ENCODE assay signal across 8 cellular contexts in the genomic region with DNA sequence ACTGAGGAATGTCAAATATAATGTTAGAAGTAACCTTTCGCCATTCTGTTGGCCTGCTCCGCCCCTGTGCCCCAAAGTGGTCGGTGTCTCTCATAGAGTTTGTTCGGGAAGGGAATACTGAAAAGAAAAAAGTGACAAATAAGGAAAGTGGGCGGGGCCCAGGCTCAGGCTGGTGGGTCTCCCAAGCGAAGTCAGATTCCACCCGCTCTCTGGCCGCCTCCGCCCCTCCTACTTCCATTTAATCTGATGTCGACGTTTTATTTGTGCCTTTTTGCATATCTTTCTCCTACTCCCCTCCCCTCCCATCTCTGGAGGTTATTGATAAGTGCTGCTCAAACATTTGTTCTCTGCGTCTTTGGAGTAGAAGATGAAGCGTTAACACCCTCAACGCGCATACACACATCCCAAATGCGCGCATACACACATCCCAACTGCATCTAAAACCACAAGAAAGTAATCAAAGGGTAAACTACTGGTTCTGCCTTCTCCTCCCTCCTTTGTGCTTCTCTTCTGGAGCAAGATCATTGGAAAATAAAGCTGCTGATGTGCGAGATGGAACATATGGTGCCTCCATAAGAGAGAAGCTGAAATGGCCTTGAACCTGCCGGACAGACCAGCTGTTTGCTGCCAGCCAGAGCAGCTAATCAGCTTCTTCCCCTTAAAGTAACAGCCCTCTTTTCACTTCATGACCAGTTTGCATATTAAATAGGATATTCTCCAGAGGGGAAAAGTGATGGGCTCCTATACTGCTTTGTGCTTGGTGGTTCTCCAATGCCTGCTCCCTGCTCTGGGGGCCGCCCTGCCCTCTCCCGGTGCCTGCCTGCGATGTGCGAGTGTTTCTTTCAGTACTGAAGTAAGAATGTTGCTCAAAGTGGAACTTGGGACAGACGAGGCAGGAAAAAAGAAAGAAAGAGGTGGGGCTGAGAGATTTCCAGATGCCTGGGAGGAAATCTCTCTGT. TPM values are rescaled to one million over a fixed set of nuclear protein-coding genes. Genes with fewer than 3 reads are reported as not detected.
A peak's percentile ranks its signal among the peaks of the same experiment; 100 is the strongest.
DNase-seq lines count a peak whose midpoint lies in the region; ATAC-seq and TF ChIP-seq lines count a peak whose summit lies in the region.

No MANE protein-coding gene starts in this region.

- peaks cover 2% of the 10 kb centered on the region for H3K36me3 Mint-ChIP-seq in T-helper 1 cell treated with Interleukin-12 subunit alpha and Interleukin-12 subunit beta and Interleukin-4 antibody, amounts not matched to agents 30 μg/mL and 1 μg/mL, for 36 hours (ENCODE audit: low read depth)
- H3K36me3 Mint-ChIP-seq in T-helper 17 cell (ENCODE audit: low read depth) = no peaks in the 10 kb centered on the region

- no peak for DNase-seq in T-helper 1 cell
- DNase-seq in T-helper 17 cell = no peak
- DNase-seq in epithelial cell of esophagus (ENCODE audit: low read depth) = peak; percentile 14
- DNase-seq in upper lobe of right lung = peak; percentile 60
- DNase-seq in NCI-H69 (lab: John Stamatoyannopoulos, UW) = no peak
- DNase-seq in cortex of kidney (lab: John Stamatoyannopoulos, UW) = no peak

- peaks cover 9% of the 10 kb centered on the region for H3K27me3 Mint-ChIP-seq in T-helper 1 cell treated with Interleukin-12 subunit alpha and Interleukin-12 subunit beta and Interleukin-4 antibody, amounts not matched to agents 30 μg/mL and 1 μg/mL, for 36 hours (ENCODE audit: low read depth)
- H3K27me3 Mint-ChIP-seq in T-helper 17 cell = no peaks in the 10 kb centered on the region

- H3K4me1 ChIP-seq in mucosa of rectum (ENCODE audit: control insufficient read depth in 2 of 2, insufficient read depth in 2 of 2, low read length in 2 of 2) (peaks cover 4 to 15% of the 10 kb centered on the region in 2 donors), upper lobe of right lung (no peaks in the 10 kb centered on the region)

- TF ChIP-seq CTCF in epithelial cell of esophagus (IDR thresholded peaks at IDR 0.05; ENCODE audit: insufficient read depth, low read depth, low read length, missing control alignments) (no peak), upper lobe of right lung (IDR thresholded peaks at IDR 0.05) (no peak)

- H3K27ac ChIP-seq in mucosa of rectum (ENCODE audit: low read depth in 2 of 2, low read length in 2 of 2) (peak overlapping the region; percentile 52 to 63), upper lobe of right lung (peak overlapping the region; percentile 74)

- intact Hi-C loops in upper lobe of right lung (cut with DNase I) = no loop called here

- H3K9me3 Mint-ChIP-seq in T-helper 1 cell treated with Interleukin-12 subunit alpha and Interleukin-12 subunit beta and Interleukin-4 antibody, amounts not matched to agents 30 μg/mL and 1 μg/mL, for 36 hours = no peaks in the 10 kb centered on the region

- H3K9me3 ChIP-seq in T-helper 17 cell (ENCODE audit: control insufficient read depth, low read length, poor library complexity, severe bottlenecking) = no peaks in the 10 kb centered on the region
- no peaks in the 10 kb centered on the region for H3K9me3 ChIP-seq in mucosa of rectum (ENCODE audit: control insufficient read depth in 2 of 2, low read length in 2 of 2)
- no peaks in the 10 kb centered on the region for H3K9me3 ChIP-seq in upper lobe of right lung

- no peaks in the 10 kb centered on the region for H3K36me3 ChIP-seq in mucosa of rectum (ENCODE audit: control insufficient read depth in 2 of 2, insufficient read depth in 2 of 2, low read length in 2 of 2)
- H3K36me3 ChIP-seq in upper lobe of right lung = no peaks in the 10 kb centered on the region

- peak overlapping the region; percentile 82 for H3K4me3 Mint-ChIP-seq in T-helper 1 cell treated with Interleukin-12 subunit alpha and Interleukin-12 subunit beta and Interleukin-4 antibody, amounts not matched to agents 30 μg/mL and 1 μg/mL, for 36 hours
- peak overlapping the region; percentile 86 for H3K4me3 Mint-ChIP-seq in T-helper 17 cell

- H3K27me3 ChIP-seq in mucosa of rectum (ENCODE audit: control insufficient read depth in 2 of 2, insufficient read depth in 2 of 2, low read length in 2 of 2) (peaks cover 10 to 14% of the 10 kb centered on the region in 2 donors), upper lobe of right lung (no peaks in the 10 kb centered on the region)

- H3K4me1 Mint-ChIP-seq in T-helper 1 cell treated with Interleukin-12 subunit alpha and Interleukin-12 subunit beta and Interleukin-4 antibody, amounts not matched to agents 30 μg/mL and 1 μg/mL, for 36 hours (ENCODE audit: low read depth) = peaks cover 16% of the 10 kb centered on the region
- peaks cover 17% of the 10 kb centered on the region for H3K4me1 Mint-ChIP-seq in T-helper 17 cell

- H3K4me3 ChIP-seq in epithelial cell of esophagus (ENCODE audit: low read length) (peak overlapping the region; percentile 43), mucosa of rectum (ENCODE audit: low read length in 2 of 2) (peak overlapping the region; percentile 48 to 51), upper lobe of right lung (peak overlapping the region; percentile 58)

- peak overlapping the region; percentile 77 for H3K27ac Mint-ChIP-seq in T-helper 1 cell treated with Interleukin-12 subunit alpha and Interleukin-12 subunit beta and Interleukin-4 antibody, amounts not matched to agents 30 μg/mL and 1 μg/mL, for 36 hours
- H3K27ac Mint-ChIP-seq in T-helper 17 cell = peak overlapping the region; percentile 34

- H3K9ac ChIP-seq in mucosa of rectum (ENCODE audit: low read depth in 1 of 2, low read length in 2 of 2) = peak overlapping the region; percentile 14 to 39

- ATAC-seq in T-helper 17 cell (no peak), upper lobe of right lung (no peak)

RNA-seq across cellular contexts. Expression of gene MAMLD1, which starts 3.1 kb away (rescaled TPM):
- total RNA-seq in T-helper 17 cell (1 to 10 TPM; 1.7 to 1.9 TPM), upper lobe of right lung (5.0 TPM)

Comparison
In these comparisons a context has a peak if more than half of its experiments do, and no peak if none do; other contexts are left out.
1. DNase-seq: peak in epithelial cell of esophagus (single experiment) and upper lobe of right lung (single experiment); none in T-helper 1 cell (0 of 5), T-helper 17 cell (0 of 3), NCI-H69 (single experiment) and cortex of kidney (single experiment).
2. Peak in every context shown above with its lines, with median percentiles within 50 percentile points of each other: H3K4me3 ChIP-seq.